Comparison of ENCODE assay signal across 22 cellular contexts in the genomic region with DNA sequence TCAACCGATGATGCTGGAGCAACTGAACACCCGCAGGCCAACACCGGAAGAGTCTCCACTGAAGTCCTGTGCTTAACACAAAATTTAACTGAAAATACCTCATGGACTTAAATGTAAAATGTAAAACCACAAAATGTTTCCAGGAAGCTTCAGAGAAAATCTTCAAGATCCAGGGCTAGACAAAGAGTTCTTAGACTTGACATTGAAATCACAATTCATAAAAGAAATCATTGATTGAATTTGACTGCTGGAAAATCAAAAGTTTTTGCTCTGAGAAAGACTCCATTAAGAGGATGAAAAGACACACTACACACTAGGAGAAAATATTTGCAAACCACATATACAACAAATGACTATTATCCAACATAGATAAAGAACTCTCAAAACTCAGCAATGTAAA.
DNase-seq lines count a peak whose midpoint lies in the region; TF ChIP-seq lines count a peak whose summit lies in the region.
"Had no signal": no experiment of that assay in that cellular context is flagged by ENCODE, and none has a peak within 500 bp of the region (broad histone marks: within the 10 kb centered on the region; RNA-seq: fewer than 3 reads in every experiment).

No MANE protein-coding gene starts in this region.

- DNase-seq in SK-MEL-5 (ENCODE audit: low read depth, low spot score) (peak; percentile 20), WERI-Rb-1 (no peak), sigmoid colon (peak; percentile 9), HT-29 (ENCODE audit: low spot score) (no peak), NCI-H748 treated with DMSO at 0.1 percent for 48 hours (lab: John Stamatoyannopoulos, UW) (no peak)
- DNase-seq: 8988T; ACHN; BE2C; C1 segment of cervical spinal cord; CD4-positive, alpha-beta memory T cell; CD4-positive, CD25-positive, alpha-beta regulatory T cell; CD8-positive, alpha-beta memory T cell; COR-L47; DMS 273 treated with DMSO at 0.1 percent for 48 hours; DMS153; DMS53; DMS79; DND-41; EL; GDM1 had no signal

- in situ Hi-C loops in SK-MEL-5 (cut with HindIII; ENCODE audit: low pct_unique_long_range_greater_than_20kb, low sequenced_read_pairs), result no loop called here

- intact Hi-C loops in sigmoid colon (cut with DNase I), result no loop called here

- no peaks in the 10 kb centered on the region for H3K4me1 ChIP-seq in sigmoid colon
- H3K4me1 ChIP-seq: BE2C had no signal

- no peak for TF ChIP-seq CTCF in WERI-Rb-1 (IDR thresholded peaks at IDR 0.05; ENCODE audit: low read depth, low read length)
- no peak for TF ChIP-seq CTCF in sigmoid colon (IDR thresholded peaks at IDR 0.05)

- H3K36me3 ChIP-seq in WERI-Rb-1 (no peaks in the 10 kb centered on the region), sigmoid colon (no peaks in the 10 kb centered on the region)
- H3K36me3 ChIP-seq: BE2C, BLaER1 had no signal

- no peak for TF ChIP-seq EP300 in sigmoid colon (IDR thresholded peaks at IDR 0.05)

- 95 to 96% methylated on average over 3 of the region's 3 CpGs for WGBS in sigmoid colon, 2 donors

- H3K9me3 ChIP-seq in WERI-Rb-1 (ENCODE audit: severe bottlenecking), result peaks cover 9% of the 10 kb centered on the region
- H3K9me3 ChIP-seq in sigmoid colon, result no peaks in the 10 kb centered on the region
- H3K9me3 ChIP-seq: BE2C had no signal

- H3K4me3 ChIP-seq in WERI-Rb-1 (ENCODE audit: low read depth, low read length) (no peak overlapping the region), sigmoid colon (no peak overlapping the region)
- H3K4me3 ChIP-seq: BLaER1, GM12878 had no signal

- H3K27me3 ChIP-seq in WERI-Rb-1 (ENCODE audit: insufficient read depth, low read depth, severe bottlenecking), result no peaks in the 10 kb centered on the region
- no peaks in the 10 kb centered on the region for H3K27me3 ChIP-seq in sigmoid colon
- H3K27me3 ChIP-seq: BE2C, BLaER1 had no signal

- no peak for TF ChIP-seq POLR2A in sigmoid colon (IDR thresholded peaks at IDR 0.05)

- H3K27ac ChIP-seq in WERI-Rb-1 (peak overlapping the region; percentile 79), sigmoid colon (no peak overlapping the region)
- H3K27ac ChIP-seq: BLaER1 had no signal

Comparison
In these comparisons a context has a peak if more than half of its experiments do, and no peak if none do; other contexts are left out.
1. DNase-seq: peak in SK-MEL-5 (single experiment) and sigmoid colon (single experiment); none in WERI-Rb-1 (single experiment), HT-29 (single experiment) and NCI-H748 treated with DMSO at 0.1 percent for 48 hours (single experiment).